Comparison of ENCODE assay signal across 3 cellular contexts in the genomic region with DNA sequence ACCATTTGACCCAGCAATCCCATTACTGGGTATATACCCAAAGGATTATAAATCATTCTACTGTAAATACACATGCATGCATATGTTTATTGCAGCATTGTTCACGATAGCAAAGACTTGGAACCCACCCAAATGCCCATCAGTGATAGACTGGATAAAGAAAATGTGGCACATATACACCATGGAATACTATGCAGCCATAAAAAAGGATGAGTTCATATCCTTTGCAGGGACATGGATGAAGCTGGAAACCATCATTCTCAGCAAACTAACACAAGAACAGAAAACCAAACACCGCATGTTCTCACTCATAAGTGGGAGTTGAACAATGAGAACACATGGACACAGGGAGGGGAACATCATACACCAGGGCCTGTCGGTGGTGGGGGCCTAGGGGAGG. TPM values are rescaled to one million over a fixed set of nuclear protein-coding genes. Genes with fewer than 3 reads are reported as not detected.
"Had no signal": no experiment of that assay in that cellular context is flagged by ENCODE, and none has a peak within 500 bp of the region (broad histone marks: within the 10 kb centered on the region; RNA-seq: fewer than 3 reads in every experiment).

No MANE protein-coding gene starts in this region.

RNA-seq across cellular contexts. Expression of a gene that starts 12.6 kb away (rescaled TPM):
- total RNA-seq: PC-9, SJCRH30, SK-MEL-5 had no signal
